ENCODE assay signal across 18 cellular contexts in the genomic region with DNA sequence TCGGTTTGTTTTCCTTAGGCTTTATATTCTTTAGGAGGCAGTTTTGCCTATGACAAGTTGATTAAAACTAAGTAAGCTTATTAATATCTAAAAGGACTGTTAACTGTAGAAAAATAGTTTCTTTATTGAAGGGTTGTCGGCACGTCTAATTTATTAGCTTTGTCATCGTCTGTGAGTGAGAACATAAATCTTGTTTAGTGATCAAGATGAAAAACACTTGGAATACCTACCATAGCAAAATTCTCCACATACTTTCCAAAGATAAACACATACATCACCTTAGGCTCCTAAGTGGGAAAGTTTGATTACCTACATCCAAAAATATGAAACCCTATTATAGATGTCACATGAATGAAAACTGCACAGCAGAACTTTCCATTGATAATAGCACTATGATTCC.
"Had no signal": no experiment of that assay in that cellular context is flagged by ENCODE, and none has a peak within 500 bp of the region (broad histone marks: within the 10 kb centered on the region; RNA-seq: fewer than 3 reads in every experiment).

No MANE protein-coding gene starts in this region.

- ATAC-seq: heart left ventricle; left lobe of liver; natural killer cell treated with Interleukin-12 subunit alpha and Interleukin-12 subunit beta and Interleukin-15 and Interleukin-18, amount 100 ng/mL, for 72 hours; pancreas; right cardiac atrium had no signal

- DNase-seq: cortex of kidney; effector memory CD4-positive, alpha-beta T cell; foreskin melanocyte; heart left ventricle; hippocampal formation; midbrain; nucleus accumbens; pancreas; right cardiac atrium; small intestine; stimulated activated CD4-positive, alpha-beta T cell treated with anti-CD3 and anti-CD28 coated beads, Interleukin-12 subunit alpha, Interleukin-12 subunit beta, amount 100 ng/mL, for 4 hours; stimulated activated naive CD4-positive, alpha-beta T cell had no signal

- H3K27ac Mint-ChIP-seq: memory B cell; natural killer cell treated with Interleukin-12 subunit alpha and Interleukin-12 subunit beta and Interleukin-15 and Interleukin-18, amount 100 ng/mL, for 72 hours; neural progenitor cell; progenitor cell of endocrine pancreas had no signal

- H3K27me3 Mint-ChIP-seq: memory B cell had no signal

- H3K4me1 Mint-ChIP-seq: memory B cell, neural progenitor cell had no signal

- H3K36me3 Mint-ChIP-seq: memory B cell, neural progenitor cell had no signal

- H3K9me3 Mint-ChIP-seq: natural killer cell treated with Interleukin-12 subunit alpha and Interleukin-12 subunit beta and Interleukin-15 and Interleukin-18, amount 100 ng/mL, for 72 hours had no signal

- H3K27ac ChIP-seq: heart left ventricle, neural progenitor cell, pancreas had no signal

- H3K4me3 Mint-ChIP-seq: memory B cell; natural killer cell treated with Interleukin-12 subunit alpha and Interleukin-12 subunit beta and Interleukin-15 and Interleukin-18, amount 100 ng/mL, for 72 hours; neural progenitor cell had no signal

- FAIRE-seq: endometrium, pancreas, small intestine had no signal

- H3K4me3 ChIP-seq: heart left ventricle, neural progenitor cell, pancreas had no signal
